Comparison of ENCODE assay signal across 8 cellular contexts in the genomic region with DNA sequence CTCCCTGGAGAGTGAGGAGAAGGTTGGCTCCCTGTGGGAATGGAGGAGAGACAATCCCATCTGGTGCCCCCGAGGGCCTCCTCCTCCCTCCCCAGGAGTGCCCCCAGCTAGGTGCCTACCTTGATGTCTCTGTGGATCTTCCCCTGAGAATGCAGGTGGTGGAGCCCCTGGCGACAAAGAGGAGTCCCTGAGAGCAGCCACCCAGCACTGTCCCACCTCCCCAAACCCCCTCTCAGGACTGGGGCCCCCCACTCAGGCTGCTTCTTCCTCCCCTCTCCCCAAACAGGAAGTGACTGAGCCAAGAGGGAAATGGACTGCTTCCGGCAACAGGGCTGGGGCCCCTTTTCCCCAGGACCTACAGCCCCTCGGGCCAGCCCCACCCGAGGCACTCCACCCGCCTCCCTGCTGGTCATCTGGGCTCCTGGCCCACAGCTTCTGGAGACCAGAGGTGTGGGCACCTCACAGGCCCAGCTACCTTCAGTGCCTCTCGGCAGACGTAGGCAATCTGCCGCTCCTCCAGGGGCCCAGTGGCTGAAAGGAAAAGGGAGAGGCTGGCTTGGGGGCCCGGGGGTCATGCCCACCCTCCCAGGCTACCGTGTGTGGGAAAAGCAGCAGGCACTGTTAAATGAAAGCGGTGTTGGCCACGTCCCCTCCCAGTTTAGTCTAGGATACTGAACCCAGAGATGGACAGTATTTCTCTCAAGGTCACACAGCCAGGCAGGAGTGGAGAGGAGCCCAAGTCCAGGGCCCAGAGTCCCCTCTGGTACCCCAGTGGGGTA. TPM values are rescaled to one million over a fixed set of nuclear protein-coding genes. Genes with fewer than 3 reads are reported as not detected.
DNase-seq lines count a peak whose midpoint lies in the region; ATAC-seq and TF ChIP-seq lines count a peak whose summit lies in the region.

No MANE protein-coding gene starts in this region.

- H3K4me3 Mint-ChIP-seq in nephron progenitor cell = peak overlapping the region; percentile 71

- no peak overlapping the region for H2AFZ ChIP-seq in Loucy (ENCODE audit: low read length)

- peak overlapping the region; percentile 73 to 83 (median 79) for H3K9ac ChIP-seq in BLaER1 treated with 17β-estradiol and CSF1 and Interleukin-3, amounts not matched to agents 10 nM and 100 nM
- H3K9ac ChIP-seq in Loucy (ENCODE audit: low read depth, low read length, poor library complexity, severe bottlenecking) (peak overlapping the region; percentile 27), colonic mucosa (ENCODE audit: low read depth in 2 of 2, low read length in 2 of 2) (peak overlapping the region in 1 of 2 donors; percentile 46)

- no peaks in the 10 kb centered on the region for H3K27me3 ChIP-seq in BLaER1 treated with 17β-estradiol and CSF1 and Interleukin-3, amounts not matched to agents 10 nM and 100 nM
- H3K27me3 ChIP-seq in Loucy (ENCODE audit: insufficient read depth, low read length, poor library complexity, severe bottlenecking) (no peaks in the 10 kb centered on the region), colonic mucosa (no peaks in the 10 kb centered on the region)

- peaks cover 51 to 79% (median 76%) of the 10 kb centered on the region in 10 experiments for H3K4me1 ChIP-seq in BLaER1 treated with 17β-estradiol and CSF1 and Interleukin-3, amounts not matched to agents 10 nM and 100 nM
- peaks cover 38% of the 10 kb centered on the region for H3K4me1 ChIP-seq in Loucy (ENCODE audit: insufficient read depth, low read length, poor library complexity, severe bottlenecking)
- peaks cover 15% of the 10 kb centered on the region for H3K4me1 ChIP-seq in colonic mucosa

- H3K27me3 Mint-ChIP-seq in nephron progenitor cell (ENCODE audit: low read depth, poor library complexity) = no peaks in the 10 kb centered on the region

- no peaks in the 10 kb centered on the region for H3K9me3 Mint-ChIP-seq in nephron progenitor cell

- no peaks in the 10 kb centered on the region for H3K9me3 ChIP-seq in BLaER1 treated with 17β-estradiol and CSF1 and Interleukin-3, amounts not matched to agents 10 nM and 100 nM (replicated peaks in 1 of 11)
- H3K9me3 ChIP-seq in Loucy (ENCODE audit: insufficient read depth, low read depth, low read length) = no peaks in the 10 kb centered on the region
- H3K9me3 ChIP-seq in colonic mucosa = no peaks in the 10 kb centered on the region

- H3K36me3 ChIP-seq in BLaER1 treated with 17β-estradiol and CSF1 and Interleukin-3, amounts not matched to agents 10 nM and 100 nM = peaks cover 28 to 69% (median 35%) of the 10 kb centered on the region in 11 experiments
- no peaks in the 10 kb centered on the region for H3K36me3 ChIP-seq in Loucy (ENCODE audit: insufficient read depth, low read length)
- no peaks in the 10 kb centered on the region for H3K36me3 ChIP-seq in colonic mucosa

- H3K4me3 ChIP-seq in BLaER1 treated with 17β-estradiol and CSF1 and Interleukin-3, amounts not matched to agents 10 nM and 100 nM = peak overlapping the region; percentile 68 to 79 (median 72)
- H3K4me3 ChIP-seq in Loucy (ENCODE audit: low read length, poor library complexity, severe bottlenecking) (no peak overlapping the region), colonic mucosa (peak overlapping the region; percentile 46)

- H3K4me2 ChIP-seq in BLaER1 treated with 17β-estradiol and CSF1 and Interleukin-3, amounts not matched to agents 10 nM and 100 nM = peak overlapping the region; percentile 89 to 100 (median 97)
- H3K4me2 ChIP-seq in Loucy (ENCODE audit: low read depth, low read length, poor library complexity, severe bottlenecking) = peak overlapping the region; percentile 13

- no peak overlapping the region for H3K27ac Mint-ChIP-seq in nephron progenitor cell

- TF ChIP-seq CTCF in Loucy (conservative IDR thresholded peaks at IDR 0.05; ENCODE audit: low read length) (no peak), colonic mucosa (IDR thresholded peaks at IDR 0.05) (no peak), nephron progenitor cell (IDR thresholded peaks at IDR 0.05) (no peak)

- peaks cover 21% of the 10 kb centered on the region for H3K36me3 Mint-ChIP-seq in nephron progenitor cell (ENCODE audit: low read depth)

- H3K79me2 ChIP-seq in Loucy (ENCODE audit: insufficient read depth, low read length) = no peaks in the 10 kb centered on the region

- no peak for ATAC-seq in HG02571 (IDR thresholded peaks at IDR 0.05; ENCODE audit: unreplicated experiment)
- no peak for ATAC-seq in HG03571 (IDR thresholded peaks at IDR 0.05; ENCODE audit: unreplicated experiment)
- no peak for ATAC-seq in GM21619 (IDR thresholded peaks at IDR 0.05; ENCODE audit: unreplicated experiment)
- ATAC-seq in HG03521 (IDR thresholded peaks at IDR 0.05; ENCODE audit: unreplicated experiment) = no peak

- peaks cover 0 to 30% (median under 1%) of the 10 kb centered on the region in 11 experiments; a peak in 6 of 22 replicates for H4K20me1 ChIP-seq in BLaER1 treated with 17β-estradiol and CSF1 and Interleukin-3, amounts not matched to agents 10 nM and 100 nM
- no peaks in the 10 kb centered on the region for H4K20me1 ChIP-seq in Loucy (ENCODE audit: insufficient read depth, low read length, poor library complexity, severe bottlenecking)

- peaks cover 21% of the 10 kb centered on the region for H3K4me1 Mint-ChIP-seq in nephron progenitor cell

- DNase-seq in colonic mucosa (no peak), nephron progenitor cell (no peak)

- no peaks in the 10 kb centered on the region for H3F3A ChIP-seq in Loucy (ENCODE audit: low read depth)

- H3K27ac ChIP-seq in BLaER1 treated with 17β-estradiol and CSF1 and Interleukin-3, amounts not matched to agents 10 nM and 100 nM = peak overlapping the region; percentile 60 to 88 (median 83)
- no peak overlapping the region for H3K27ac ChIP-seq in colonic mucosa

- intact Hi-C loops in colonic mucosa (cut with DNase I) = no loop called here

- no peaks in the 10 kb centered on the region for H3K9me2 ChIP-seq in Loucy (replicated peaks; ENCODE audit: low read depth, low read length)

RNA-seq across cellular contexts. Expression of a gene that starts 1.2 kb away (rescaled TPM):
- total RNA-seq in colonic mucosa = 10 to 100 TPM in 1 of 2 donors, 1 to 10 TPM in 1; 9.2 to 13.3 TPM

RNA-seq across cellular contexts. Expression of a gene that starts 8.6 kb away (rescaled TPM):
- total RNA-seq in colonic mucosa = 10 to 100 TPM; 21.1 to 45.5 TPM

RNA-seq across cellular contexts. Expression of a gene that starts 23.4 kb away (rescaled TPM):
- 100 to 1,000 TPM; 164 to 220 TPM for total RNA-seq in colonic mucosa

RNA-seq across cellular contexts. Expression of a gene that starts 42.0 kb away (rescaled TPM):
- total RNA-seq in colonic mucosa = 1 to 10 TPM; 1.6 to 2.7 TPM

RNA-seq across cellular contexts. Expression of a gene that starts 42.7 kb away (rescaled TPM):
- 10 to 100 TPM; 29.3 to 41.6 TPM for total RNA-seq in colonic mucosa
